In the genomic region with DNA sequence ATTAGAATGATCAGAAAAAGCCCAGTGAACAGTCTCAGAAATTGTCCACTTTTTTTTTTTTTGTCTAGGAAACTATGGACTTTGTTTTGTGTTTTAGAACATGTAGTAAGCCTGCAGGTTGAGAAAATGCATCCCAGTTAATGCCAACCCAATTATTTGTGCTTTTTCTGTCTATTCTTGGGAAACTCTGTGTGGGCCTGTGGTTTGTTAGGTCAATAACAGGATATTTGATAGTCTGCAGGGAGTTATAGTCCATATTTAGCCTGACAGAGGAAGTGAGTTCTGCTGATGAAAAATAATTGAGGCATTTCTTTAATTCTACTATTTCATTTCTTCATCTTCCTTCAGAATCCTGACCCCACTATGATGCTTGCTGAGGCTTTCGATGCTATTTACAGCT, we compare ENCODE assay signal across 18 cellular contexts.
"Had no signal": no experiment of that assay in that cellular context is flagged by ENCODE, and none has a peak within 500 bp of the region (broad histone marks: within the 10 kb centered on the region; RNA-seq: fewer than 3 reads in every experiment).

No MANE protein-coding gene starts in this region.

- H3K27ac ChIP-seq: body of pancreas, cardiac muscle cell, gastroesophageal sphincter had no signal

- H3K4me3 Mint-ChIP-seq: activated B cell treated with CpG ODN at 0.5 μM for 24 hours; activated CD4-positive, alpha-beta T cell treated with anti-CD3 and anti-CD28 coated beads for 36 hours; activated naive CD4-positive, alpha-beta T cell treated with anti-CD3 and anti-CD28 coated beads, Interleukin-2, amount 10 ng/mL, durations not matched to agents 7 days and 5 days; dendritic cell treated with granulocyte-macrophage colony-stimulating factor and Interleukin-4, amounts not matched to agents 40 ng/mL and 50 ng/mL, for 4 days; stimulated activated naive CD8-positive, alpha-beta T cell treated with anti-CD3 and anti-CD28 coated beads, Interleukin-15, Interleukin-2, amounts not matched to agents 100 ng/mL and 50 ng/mL, for 24 hours had no signal

- H3K9me3 Mint-ChIP-seq: activated B cell treated with CpG ODN at 0.5 μM for 24 hours; activated naive CD4-positive, alpha-beta T cell treated with anti-CD3 and anti-CD28 coated beads, Interleukin-2, amount 10 ng/mL, durations not matched to agents 7 days and 5 days; dendritic cell treated with granulocyte-macrophage colony-stimulating factor and Interleukin-4, amounts not matched to agents 40 ng/mL and 50 ng/mL, for 4 days; stimulated activated naive CD8-positive, alpha-beta T cell treated with anti-CD3 and anti-CD28 coated beads, Interleukin-15, Interleukin-2, amounts not matched to agents 100 ng/mL and 50 ng/mL, for 24 hours had no signal

- H3K36me3 Mint-ChIP-seq: activated naive CD4-positive, alpha-beta T cell treated with anti-CD3 and anti-CD28 coated beads, Interleukin-2, amount 10 ng/mL, durations not matched to agents 7 days and 5 days had no signal

- H3K36me3 ChIP-seq: tibial artery had no signal

- H3K27me3 ChIP-seq: body of pancreas, cardiac muscle cell, gastroesophageal sphincter, heart left ventricle, tibial artery had no signal

- H3K9me3 ChIP-seq: body of pancreas, gastroesophageal sphincter, heart left ventricle, tibial artery had no signal

- H3K27me3 Mint-ChIP-seq: activated B cell treated with CpG ODN at 0.5 μM for 24 hours; activated CD4-positive, alpha-beta T cell treated with anti-CD3 and anti-CD28 coated beads for 36 hours; activated naive CD4-positive, alpha-beta T cell treated with anti-CD3 and anti-CD28 coated beads, Interleukin-2, amount 10 ng/mL, durations not matched to agents 7 days and 5 days; dendritic cell treated with granulocyte-macrophage colony-stimulating factor and Interleukin-4, amounts not matched to agents 40 ng/mL and 50 ng/mL, for 4 days; progenitor cell of endocrine pancreas; stimulated activated naive CD8-positive, alpha-beta T cell treated with anti-CD3 and anti-CD28 coated beads, Interleukin-15, Interleukin-2, amounts not matched to agents 100 ng/mL and 50 ng/mL, for 24 hours had no signal

- H3K4me1 Mint-ChIP-seq: activated B cell treated with CpG ODN at 0.5 μM for 24 hours; activated CD4-positive, alpha-beta T cell treated with anti-CD3 and anti-CD28 coated beads for 36 hours; activated naive CD4-positive, alpha-beta T cell treated with anti-CD3 and anti-CD28 coated beads, Interleukin-2, amount 10 ng/mL, durations not matched to agents 7 days and 5 days had no signal

- H3K4me1 ChIP-seq: body of pancreas had no signal

- DNase-seq: activated B cell treated with CpG ODN at 0.5 μM for 24 hours; activated CD4-positive, alpha-beta T cell treated with anti-CD3 and anti-CD28 coated beads, Interleukin-2, amount 50 U/mL, for 48 hours; activated effector memory CD4-positive, alpha-beta T cell treated with anti-CD3 and anti-CD28 coated beads, Interleukin-2, amount 50 U/mL, for 16 hours; activated naive CD4-positive, alpha-beta T cell treated with anti-CD3 and anti-CD28 coated beads, Interleukin-2, amount 10 ng/mL, durations not matched to agents 7 days and 5 days; effector memory CD4-positive, alpha-beta T cell; stimulated activated CD4-positive, alpha-beta T cell treated with anti-CD3 and anti-CD28 coated beads, Interleukin-12 subunit alpha, Interleukin-12 subunit beta, amount 100 ng/mL, for 4 hours; stimulated activated CD4-positive, alpha-beta T cell treated with anti-CD3 and anti-CD28 coated beads, Interleukin-4, amount 100 ng/mL, for 4 hours; T1000 had no signal

- H3K4me3 ChIP-seq: body of pancreas, cardiac muscle cell, gastroesophageal sphincter, heart left ventricle, tibial artery had no signal

- H3K27ac Mint-ChIP-seq: activated B cell treated with CpG ODN at 0.5 μM for 24 hours; activated CD4-positive, alpha-beta T cell treated with anti-CD3 and anti-CD28 coated beads for 36 hours; activated naive CD4-positive, alpha-beta T cell treated with anti-CD3 and anti-CD28 coated beads, Interleukin-2, amount 10 ng/mL, durations not matched to agents 7 days and 5 days; dendritic cell treated with granulocyte-macrophage colony-stimulating factor and Interleukin-4, amounts not matched to agents 40 ng/mL and 50 ng/mL, for 4 days; progenitor cell of endocrine pancreas; stimulated activated naive CD8-positive, alpha-beta T cell treated with anti-CD3 and anti-CD28 coated beads, Interleukin-15, Interleukin-2, amounts not matched to agents 100 ng/mL and 50 ng/mL, for 24 hours had no signal

- ATAC-seq: activated CD4-positive, alpha-beta T cell treated with anti-CD3 and anti-CD28 coated beads for 36 hours; esophagus mucosa had no signal
